Comparison of ENCODE assay signal across 32 cellular contexts in the genomic region with DNA sequence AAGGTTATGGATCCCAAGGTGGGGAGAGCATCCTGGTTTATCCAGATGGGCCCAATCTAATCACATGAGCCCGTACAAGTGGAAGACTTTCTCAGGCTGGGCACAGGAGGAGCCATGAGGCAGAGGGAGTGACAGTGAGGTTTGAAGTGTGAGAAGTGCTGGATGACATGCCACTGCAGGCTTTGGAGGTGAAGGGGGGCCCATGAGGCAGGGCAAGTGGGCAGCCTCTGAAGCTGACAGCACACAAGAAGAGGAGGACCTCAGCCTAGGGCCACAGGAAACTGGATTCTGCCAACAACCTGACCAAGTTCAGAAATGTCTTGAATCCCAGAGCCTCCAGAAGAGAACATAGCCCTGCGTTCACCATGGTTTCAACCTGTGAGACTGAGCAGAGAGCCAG.
"Had no signal": no experiment of that assay in that cellular context is flagged by ENCODE, and none has a peak within 500 bp of the region (broad histone marks: within the 10 kb centered on the region; RNA-seq: fewer than 3 reads in every experiment).

No MANE protein-coding gene starts in this region.

- H3K27ac ChIP-seq: ascending aorta had no signal

- H3K27me3 ChIP-seq: ascending aorta, cardiac muscle cell had no signal

- DNase-seq: activated B cell treated with CpG ODN at 0.5 μM for 24 hours; activated CD4-positive, alpha-beta memory T cell treated with anti-CD3 and anti-CD28 coated beads for 36 hours; activated CD4-positive, alpha-beta T cell treated with anti-CD3 and anti-CD28 coated beads for 4 hours; activated CD4-positive, alpha-beta T cell treated with anti-CD3 and anti-CD28 coated beads, Interleukin-2, amount 10 ng/mL, durations not matched to agents 24 days and 14 days; activated CD4-positive, alpha-beta T cell treated with anti-CD3 and anti-CD28 coated beads, Interleukin-2, amount 50 U/mL, for 1 hour; activated CD4-positive, alpha-beta T cell treated with anti-CD3 and anti-CD28 coated beads, Interleukin-2, amount 50 U/mL, for 4 hours; activated CD4-positive, CD25-positive, alpha-beta regulatory T cell treated with anti-CD3 and anti-CD28 coated beads, Interleukin-2, amount 50 U/mL, for 72 hours; activated CD8-positive, alpha-beta memory T cell treated with anti-CD3 and anti-CD28 coated beads, Interleukin-2, amount 50 U/mL, for 4 hours; activated CD8-positive, alpha-beta T cell treated with anti-CD3 and anti-CD28 coated beads for 36 hours; activated gamma-delta T cell; activated naive CD4-positive, alpha-beta T cell treated with anti-CD3 and anti-CD28 coated beads, Interleukin-2, amount 10 ng/mL, durations not matched to agents 7 days and 5 days; activated naive CD4-positive, alpha-beta T cell treated with Interleukin-2 at 50 U/mL for 16 hours; activated naive CD8-positive, alpha-beta T cell treated with anti-CD3 and anti-CD28 coated beads, Interleukin-2, amount 10 ng/mL, durations not matched to agents 7 days and 5 days; activated naive CD8-positive, alpha-beta T cell treated with anti-CD3 and anti-CD28 coated beads, Interleukin-2, amount 50 U/mL, for 24 hours; activated T-cell treated with anti-CD3 and anti-CD28 coated beads for 4 hours; activated T-cell treated with anti-CD3 and anti-CD28 coated beads, Interleukin-2, amount 50 U/mL, for 1 hour; activated T-cell treated with anti-CD3 and anti-CD28 coated beads, Interleukin-2, amount 50 U/mL, for 4 hours; activated T-cell treated with anti-CD3 and anti-CD28 coated beads, Interleukin-2, amount 50 U/mL, for 72 hours; T-cell; T-helper 2 cell; T-helper 9 cell had no signal

- H3K4me1 ChIP-seq: ascending aorta had no signal

- H3K4me1 Mint-ChIP-seq: activated B cell treated with CpG ODN at 0.5 μM for 24 hours; activated CD4-positive, alpha-beta T cell treated with anti-CD3 and anti-CD28 coated beads, Interleukin-2, amount 10 ng/mL, durations not matched to agents 24 days and 14 days; activated naive CD4-positive, alpha-beta T cell treated with anti-CD3 and anti-CD28 coated beads, Interleukin-2, amount 10 ng/mL, durations not matched to agents 7 days and 5 days; activated naive CD4-positive, alpha-beta T cell treated with anti-CD3 and anti-CD28 coated beads, Interleukin-2, amount 50 U/mL, for 24 hours; activated naive CD8-positive, alpha-beta T cell treated with anti-CD3 and anti-CD28 coated beads, Interleukin-2, amount 10 ng/mL, durations not matched to agents 7 days and 5 days; activated naive CD8-positive, alpha-beta T cell treated with anti-CD3 and anti-CD28 coated beads, Interleukin-2, amount 50 U/mL, for 24 hours; central memory CD8-positive, alpha-beta T cell had no signal

- ATAC-seq: activated CD8-positive, alpha-beta T cell treated with anti-CD3 and anti-CD28 coated beads for 36 hours; activated naive CD8-positive, alpha-beta T cell treated with anti-CD3 and anti-CD28 coated beads, Interleukin-2, amount 50 U/mL, for 24 hours; activated T-cell treated with anti-CD3 and anti-CD28 coated beads, Interleukin-2, amount 50 U/mL, for 4 hours; activated T-cell treated with anti-CD3 and anti-CD28 coated beads, Interleukin-2, amount 50 U/mL, for 72 hours; activated T-helper 17 cell treated with anti-CD3 and anti-CD28 coated beads, Interleukin-2, amount 50 U/mL, for 72 hours; T-cell had no signal

- H3K4me3 Mint-ChIP-seq: activated B cell treated with CpG ODN at 0.5 μM for 24 hours; activated CD4-positive, alpha-beta memory T cell treated with anti-CD3 and anti-CD28 coated beads for 36 hours; activated CD4-positive, alpha-beta T cell treated with anti-CD3 and anti-CD28 coated beads, Interleukin-2, amount 10 ng/mL, durations not matched to agents 24 days and 14 days; activated CD8-positive, alpha-beta T cell treated with anti-CD3 and anti-CD28 coated beads for 36 hours; activated naive CD4-positive, alpha-beta T cell treated with anti-CD3 and anti-CD28 coated beads, Interleukin-2, amount 10 ng/mL, durations not matched to agents 7 days and 5 days; activated naive CD4-positive, alpha-beta T cell treated with anti-CD3 and anti-CD28 coated beads, Interleukin-2, amount 50 U/mL, for 24 hours; activated naive CD8-positive, alpha-beta T cell; activated naive CD8-positive, alpha-beta T cell treated with anti-CD3 and anti-CD28 coated beads, Interleukin-2, amount 10 ng/mL, durations not matched to agents 7 days and 5 days; activated naive CD8-positive, alpha-beta T cell treated with anti-CD3 and anti-CD28 coated beads, Interleukin-2, amount 50 U/mL, for 24 hours; activated T-cell treated with anti-CD3 and anti-CD28 coated beads, Interleukin-2, amount 50 U/mL, for 4 hours; activated T-cell treated with anti-CD3 and anti-CD28 coated beads, Interleukin-2, amount 50 U/mL, for 72 hours; activated T-helper 1 cell treated with anti-CD3 and anti-CD28 coated beads, Interleukin-12 subunit alpha, Interleukin-12 subunit beta, Interleukin-2, Interleukin-4 antibody, amounts not matched to agents 30 ng/mL and 10 ng/mL and 1 ng/mL, durations not matched to agents 14 hours and 24 hours and 36 hours; activated T-helper 17 cell treated with anti-CD3 and anti-CD28 coated beads, Interleukin-2, amount 50 U/mL, for 72 hours; central memory CD8-positive, alpha-beta T cell; T-cell; T-helper 2 cell treated with Interferon-gamma antibody and Interleukin-4, amounts not matched to agents 5 μg/mL and 100 μg/mL, for 36 hours had no signal

- H3K9me3 ChIP-seq: ascending aorta had no signal

- FAIRE-seq: bronchial epithelial cell, TTC549 had no signal

- H3K27me3 Mint-ChIP-seq: activated B cell treated with CpG ODN at 0.5 μM for 24 hours; activated CD4-positive, alpha-beta memory T cell treated with anti-CD3 and anti-CD28 coated beads for 36 hours; activated CD4-positive, alpha-beta T cell treated with anti-CD3 and anti-CD28 coated beads, Interleukin-2, amount 10 ng/mL, durations not matched to agents 24 days and 14 days; activated CD8-positive, alpha-beta T cell treated with anti-CD3 and anti-CD28 coated beads for 36 hours; activated naive CD4-positive, alpha-beta T cell treated with anti-CD3 and anti-CD28 coated beads, Interleukin-2, amount 10 ng/mL, durations not matched to agents 7 days and 5 days; activated naive CD4-positive, alpha-beta T cell treated with anti-CD3 and anti-CD28 coated beads, Interleukin-2, amount 50 U/mL, for 24 hours; activated naive CD8-positive, alpha-beta T cell; activated naive CD8-positive, alpha-beta T cell treated with anti-CD3 and anti-CD28 coated beads, Interleukin-2, amount 10 ng/mL, durations not matched to agents 7 days and 5 days; activated naive CD8-positive, alpha-beta T cell treated with anti-CD3 and anti-CD28 coated beads, Interleukin-2, amount 50 U/mL, for 24 hours; activated T-helper 17 cell treated with anti-CD3 and anti-CD28 coated beads, Interleukin-2, amount 50 U/mL, for 72 hours; brain; T-cell had no signal

- H3K4me3 ChIP-seq: ascending aorta, cardiac muscle cell had no signal

- H3K9me3 Mint-ChIP-seq: activated CD4-positive, alpha-beta memory T cell treated with anti-CD3 and anti-CD28 coated beads for 36 hours; activated CD4-positive, alpha-beta T cell treated with anti-CD3 and anti-CD28 coated beads, Interleukin-2, amount 10 ng/mL, durations not matched to agents 24 days and 14 days; activated naive CD8-positive, alpha-beta T cell treated with anti-CD3 and anti-CD28 coated beads, Interleukin-2, amount 50 U/mL, for 24 hours; activated T-cell treated with anti-CD3 and anti-CD28 coated beads, Interleukin-2, amount 50 U/mL, for 4 hours; activated T-helper 1 cell treated with anti-CD3 and anti-CD28 coated beads, Interleukin-12 subunit alpha, Interleukin-12 subunit beta, Interleukin-2, Interleukin-4 antibody, amounts not matched to agents 30 ng/mL and 10 ng/mL and 1 ng/mL, durations not matched to agents 14 hours and 24 hours and 36 hours; activated T-helper 17 cell treated with anti-CD3 and anti-CD28 coated beads, Interleukin-2, amount 50 U/mL, for 72 hours; central memory CD8-positive, alpha-beta T cell; T-cell; T-helper 2 cell treated with Interferon-gamma antibody and Interleukin-4, amounts not matched to agents 5 μg/mL and 100 μg/mL, for 36 hours had no signal

- H3K27ac Mint-ChIP-seq: activated B cell treated with CpG ODN at 0.5 μM for 24 hours; activated CD4-positive, alpha-beta memory T cell treated with anti-CD3 and anti-CD28 coated beads for 36 hours; activated CD4-positive, alpha-beta T cell treated with anti-CD3 and anti-CD28 coated beads, Interleukin-2, amount 10 ng/mL, durations not matched to agents 24 days and 14 days; activated CD8-positive, alpha-beta T cell treated with anti-CD3 and anti-CD28 coated beads for 36 hours; activated naive CD4-positive, alpha-beta T cell treated with anti-CD3 and anti-CD28 coated beads, Interleukin-2, amount 10 ng/mL, durations not matched to agents 7 days and 5 days; activated naive CD4-positive, alpha-beta T cell treated with anti-CD3 and anti-CD28 coated beads, Interleukin-2, amount 50 U/mL, for 24 hours; activated naive CD8-positive, alpha-beta T cell; activated naive CD8-positive, alpha-beta T cell treated with anti-CD3 and anti-CD28 coated beads, Interleukin-2, amount 10 ng/mL, durations not matched to agents 7 days and 5 days; activated naive CD8-positive, alpha-beta T cell treated with anti-CD3 and anti-CD28 coated beads, Interleukin-2, amount 50 U/mL, for 24 hours; activated T-cell treated with anti-CD3 and anti-CD28 coated beads, Interleukin-2, amount 50 U/mL, for 72 hours; activated T-helper 1 cell treated with anti-CD3 and anti-CD28 coated beads, Interleukin-12 subunit alpha, Interleukin-12 subunit beta, Interleukin-2, Interleukin-4 antibody, amounts not matched to agents 30 ng/mL and 10 ng/mL and 1 ng/mL, durations not matched to agents 14 hours and 24 hours and 36 hours; activated T-helper 17 cell treated with anti-CD3 and anti-CD28 coated beads, Interleukin-2, amount 50 U/mL, for 72 hours; T-cell; T-helper 2 cell treated with Interferon-gamma antibody and Interleukin-4, amounts not matched to agents 5 μg/mL and 100 μg/mL, for 36 hours had no signal

- H3K36me3 ChIP-seq: ascending aorta, cardiac muscle cell had no signal
